Comparison of ENCODE assay signal across 9 cellular contexts in the genomic region with DNA sequence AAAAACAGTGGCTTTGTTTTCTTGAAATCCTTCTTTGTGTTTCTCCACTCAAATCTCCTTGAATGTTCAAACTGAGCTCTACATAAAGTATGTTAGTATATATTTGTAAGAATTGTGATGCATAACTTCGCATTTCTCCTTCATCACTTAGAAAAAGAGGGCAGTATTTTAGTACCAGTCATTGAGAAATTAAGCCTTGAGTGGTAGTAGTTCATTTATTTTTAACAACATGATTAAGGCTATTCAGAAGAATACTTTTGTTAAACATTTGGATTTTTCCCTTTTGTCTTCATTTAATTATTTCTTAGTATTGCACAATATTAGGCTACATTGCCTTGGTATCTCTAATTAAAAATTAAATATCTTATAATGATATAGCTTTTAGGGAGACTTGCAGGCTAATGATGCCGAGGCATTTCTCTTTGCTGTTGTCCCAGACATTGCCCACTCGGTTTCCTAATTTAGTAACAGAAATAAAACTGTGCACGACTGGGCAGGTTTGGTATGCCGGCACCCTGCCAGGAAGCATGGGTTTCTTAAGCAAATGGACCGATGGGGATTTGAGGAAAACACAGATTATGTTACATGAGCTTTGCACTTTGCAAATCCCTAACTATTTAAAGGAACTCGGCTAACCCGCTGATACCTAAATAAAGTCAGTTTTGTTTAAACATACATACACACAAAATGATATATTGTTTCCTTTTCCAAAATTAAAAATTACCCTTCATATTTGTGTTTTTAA. TPM values are rescaled to one million over a fixed set of nuclear protein-coding genes. Genes with fewer than 3 reads are reported as not detected.
A peak's percentile ranks its signal among the peaks of the same experiment; 100 is the strongest.
DNase-seq lines count a peak whose midpoint lies in the region; ATAC-seq and TF ChIP-seq lines count a peak whose summit lies in the region.
"Had no signal": no experiment of that assay in that cellular context is flagged by ENCODE, and none has a peak within 500 bp of the region (broad histone marks: within the 10 kb centered on the region; RNA-seq: fewer than 3 reads in every experiment).

No MANE protein-coding gene starts in this region.

- peak overlapping the region; percentile 76 for H2AFZ ChIP-seq in ACC112 (ENCODE audit: low read length, unreplicated experiment)

- H3K27me3 Mint-ChIP-seq in activated CD8-positive, alpha-beta memory T cell treated with anti-CD3 and anti-CD28 coated beads, Interleukin-2, amount 10 ng/mL, durations not matched to agents 7 days and 5 days = no peaks in the 10 kb centered on the region
- H3K27me3 Mint-ChIP-seq: CD4-positive, CD25-positive, alpha-beta regulatory T cell had no signal

- peaks cover 7% of the 10 kb centered on the region for H3K4me1 ChIP-seq in ACC112 (ENCODE audit: control insufficient read depth, insufficient read depth, low read length, unreplicated experiment)

- H3K36me3 Mint-ChIP-seq in activated CD8-positive, alpha-beta memory T cell treated with anti-CD3 and anti-CD28 coated beads, Interleukin-2, amount 10 ng/mL, durations not matched to agents 7 days and 5 days = peaks cover 3% of the 10 kb centered on the region

- ATAC-seq in GM21825 (IDR thresholded peaks at IDR 0.05; ENCODE audit: unreplicated experiment) (no peak), GM18907 (IDR thresholded peaks at IDR 0.05; ENCODE audit: unreplicated experiment) (no peak)
- no peak for ATAC-seq in activated CD8-positive, alpha-beta memory T cell treated with anti-CD3 and anti-CD28 coated beads, Interleukin-2, amount 10 ng/mL, durations not matched to agents 7 days and 5 days

- peaks cover 10% of the 10 kb centered on the region for H3K4me1 Mint-ChIP-seq in activated CD8-positive, alpha-beta memory T cell treated with anti-CD3 and anti-CD28 coated beads, Interleukin-2, amount 10 ng/mL, durations not matched to agents 7 days and 5 days

- no peaks in the 10 kb centered on the region for H3K27me3 ChIP-seq in ACC112 (ENCODE audit: insufficient read depth, low read length)

- H3K27ac ChIP-seq in ACC112 (ENCODE audit: low read depth, low read length) = no peak overlapping the region

- H3K4me3 Mint-ChIP-seq in activated CD8-positive, alpha-beta memory T cell treated with anti-CD3 and anti-CD28 coated beads, Interleukin-2, amount 10 ng/mL, durations not matched to agents 7 days and 5 days = no peak overlapping the region
- H3K4me3 Mint-ChIP-seq: CD4-positive, CD25-positive, alpha-beta regulatory T cell had no signal

- no peaks in the 10 kb centered on the region for H3K79me2 ChIP-seq in ACC112 (ENCODE audit: control insufficient read depth, insufficient read depth, low read length, unreplicated experiment)

- no peaks in the 10 kb centered on the region for H3K36me3 ChIP-seq in ACC112 (ENCODE audit: insufficient read depth, low read length)

- 0 out of 2 replicates have a peak overlapping the region, but pooled peaks have one; percentile 39 for H3K4me3 ChIP-seq in ACC112 (ENCODE audit: low read depth, low read length)
- H3K4me3 ChIP-seq in astrocyte of the spinal cord (ENCODE audit: low read depth, low read length) = no peak overlapping the region

- no peak overlapping the region for H3K27ac Mint-ChIP-seq in activated CD8-positive, alpha-beta memory T cell treated with anti-CD3 and anti-CD28 coated beads, Interleukin-2, amount 10 ng/mL, durations not matched to agents 7 days and 5 days
- H3K27ac Mint-ChIP-seq: CD4-positive, CD25-positive, alpha-beta regulatory T cell had no signal

- no peaks in the 10 kb centered on the region for H3K9me3 Mint-ChIP-seq in activated CD8-positive, alpha-beta memory T cell treated with anti-CD3 and anti-CD28 coated beads, Interleukin-2, amount 10 ng/mL, durations not matched to agents 7 days and 5 days (ENCODE audit: low read depth)
- H3K9me3 Mint-ChIP-seq: CD4-positive, CD25-positive, alpha-beta regulatory T cell had no signal

- in situ Hi-C loops in astrocyte of the spinal cord (cut with HindIII; ENCODE audit: low sequenced_read_pairs) = no loop called here

- TF ChIP-seq CTCF in astrocyte of the spinal cord (IDR thresholded peaks at IDR 0.05; ENCODE audit: low read depth, low read length) = no peak

- CTCF ChIA-PET in activated CD8-positive, alpha-beta memory T cell treated with anti-CD3 and anti-CD28 coated beads, Interleukin-2, amount 10 ng/mL, durations not matched to agents 7 days and 5 days (lab: Charles Lee) = interaction anchor here (0.6 to 2.4 kb wide), 2 partner anchors 233 to 398 kb away, joined by 3 to 7 read pairs; no protein-coding TSS in a partner anchor

- DNase-seq in NCI-H1092 treated with DMSO at 0.1 percent for 48 hours (lab: John Stamatoyannopoulos, UW) = peak; percentile 25
- DNase-seq in astrocyte of the spinal cord (ENCODE audit: low read depth, low spot score) = peak; percentile 87
- peak; percentile 62 for DNase-seq in kidney glomerular epithelial cell (lab: John Stamatoyannopoulos, UW)
- DNase-seq in activated CD8-positive, alpha-beta memory T cell treated with anti-CD3 and anti-CD28 coated beads, Interleukin-2, amount 10 ng/mL, durations not matched to agents 7 days and 5 days = no peak
- DNase-seq in stimulated activated CD4-positive, alpha-beta T cell treated with anti-CD3 and anti-CD28 coated beads, Interleukin-1b, Interleukin-23, amount 100 ng/mL, for 48 hours = no peak
- DNase-seq: CD4-positive, CD25-positive, alpha-beta regulatory T cell had no signal

RNA-seq across cellular contexts. Expression of gene LRRC28, which starts 54.7 kb away (rescaled TPM):
- total RNA-seq in activated CD8-positive, alpha-beta memory T cell treated with anti-CD3 and anti-CD28 coated beads, Interleukin-2, amount 10 ng/mL, durations not matched to agents 7 days and 5 days = 10 to 100 TPM; 21.2 to 21.7 TPM

RNA-seq across cellular contexts. Expression of gene TTC23, which starts 56.6 kb away (rescaled TPM):
- total RNA-seq in activated CD8-positive, alpha-beta memory T cell treated with anti-CD3 and anti-CD28 coated beads, Interleukin-2, amount 10 ng/mL, durations not matched to agents 7 days and 5 days = 1 to 10 TPM; 1.2 TPM

Comparison
In these comparisons a context has a peak if more than half of its experiments do, and no peak if none do; other contexts are left out.
1. DNase-seq: peak in NCI-H1092 treated with DMSO at 0.1 percent for 48 hours (single experiment), astrocyte of the spinal cord (single experiment) and kidney glomerular epithelial cell (single experiment); none in activated CD8-positive, alpha-beta memory T cell treated with anti-CD3 and anti-CD28 coated beads, Interleukin-2, amount 10 ng/mL, durations not matched to agents 7 days and 5 days (single experiment) and stimulated activated CD4-positive, alpha-beta T cell treated with anti-CD3 and anti-CD28 coated beads, Interleukin-1b, Interleukin-23, amount 100 ng/mL, for 48 hours (single experiment).